Comparison of ENCODE assay signal across 10 cellular contexts in genomic region chr1:112701227-112702066, GRCh38. TPM values are rescaled to one million over a fixed set of nuclear protein-coding genes. Genes with fewer than 3 reads are reported as not detected.
DNase-seq lines count a peak whose midpoint lies in the region; ATAC-seq, FAIRE-seq and TF ChIP-seq lines count a peak whose summit lies in the region.
"Had no signal": no experiment of that assay in that cellular context is flagged by ENCODE, and none has a peak within 500 bp of the region (broad histone marks: within the 10 kb centered on the region; RNA-seq: fewer than 3 reads in every experiment).

No MANE protein-coding gene starts in this region.

- H3K36me3 Mint-ChIP-seq in activated T-cell treated with anti-CD3 and anti-CD28 coated beads, Interleukin-2, amount 50 U/mL, for 24 hours (ENCODE audit: low read depth), result peaks cover 57% of the 10 kb centered on the region
- peaks cover 13% of the 10 kb centered on the region for H3K36me3 Mint-ChIP-seq in activated T-cell treated with anti-CD3 and anti-CD28 coated beads, Interleukin-2, amount 50 U/mL, for 4 hours (ENCODE audit: insufficient read depth)

- H3K4me1 Mint-ChIP-seq in activated T-cell treated with anti-CD3 and anti-CD28 coated beads, Interleukin-2, amount 50 U/mL, for 24 hours (ENCODE audit: low read depth), result peaks cover 69% of the 10 kb centered on the region
- H3K4me1 Mint-ChIP-seq in activated T-cell treated with anti-CD3 and anti-CD28 coated beads, Interleukin-2, amount 50 U/mL, for 4 hours (ENCODE audit: low read depth), result peaks cover 64% of the 10 kb centered on the region

- H3K9me3 Mint-ChIP-seq in activated T-cell treated with anti-CD3 and anti-CD28 coated beads, Interleukin-2, amount 50 U/mL, for 24 hours, result no peaks in the 10 kb centered on the region
- H3K9me3 Mint-ChIP-seq in activated T-cell treated with anti-CD3 and anti-CD28 coated beads, Interleukin-2, amount 50 U/mL, for 4 hours, result no peaks in the 10 kb centered on the region

- H3K27ac Mint-ChIP-seq in activated T-cell treated with anti-CD3 and anti-CD28 coated beads, Interleukin-2, amount 50 U/mL, for 24 hours, result peak overlapping the region; percentile 94

- H3K4me1 ChIP-seq in mucosa of rectum (ENCODE audit: control insufficient read depth in 2 of 2, insufficient read depth in 2 of 2, low read length in 2 of 2) (peaks cover 72 to 74% of the 10 kb centered on the region in 2 donors), transverse colon (peaks cover 63 to 81% (median 71%) of the 10 kb centered on the region in 4 donors)

- no peak for FAIRE-seq in GM12892 (lab: Jason Lieb, UNC)
- FAIRE-seq: D721Med had no signal

- H3K4me3 Mint-ChIP-seq in activated T-cell treated with anti-CD3 and anti-CD28 coated beads, Interleukin-2, amount 50 U/mL, for 24 hours, result peak overlapping the region; percentile 44
- H3K4me3 Mint-ChIP-seq in activated T-cell treated with anti-CD3 and anti-CD28 coated beads, Interleukin-2, amount 50 U/mL, for 4 hours, result no peak overlapping the region

- H3K9ac ChIP-seq in mucosa of rectum (ENCODE audit: low read depth in 1 of 2, low read length in 2 of 2), result peak overlapping the region; percentile 52 to 70

- H3K27ac ChIP-seq in brain microvascular endothelial cell (peak overlapping the region; percentile 67), mucosa of rectum (ENCODE audit: low read depth in 2 of 2, low read length in 2 of 2) (peak overlapping the region; percentile 82 to 88), transverse colon (peak overlapping the region; percentile 99 to 100 (median 99))

- H3K27me3 Mint-ChIP-seq in activated T-cell treated with anti-CD3 and anti-CD28 coated beads, Interleukin-2, amount 50 U/mL, for 24 hours, result no peaks in the 10 kb centered on the region
- no peaks in the 10 kb centered on the region for H3K27me3 Mint-ChIP-seq in activated T-cell treated with anti-CD3 and anti-CD28 coated beads, Interleukin-2, amount 50 U/mL, for 4 hours (ENCODE audit: low read depth)

- 70 to 80% methylated on average over 7 to 16 of the region's 17 CpGs for WGBS in transverse colon (ENCODE audit: low coverage in 1 of 2), 2 donors

- H3K4me3 ChIP-seq in brain microvascular endothelial cell (ENCODE audit: low read depth, low read length) (no peak overlapping the region), mucosa of rectum (ENCODE audit: low read length in 2 of 2) (peak overlapping the region in 1 of 2 donors; percentile 2), transverse colon (no peak overlapping the region)

- TF ChIP-seq POLR2A in transverse colon (IDR thresholded peaks at IDR 0.05), result no peak
- no peak; the same call in 1 of the 2 replicates for TF ChIP-seq POLR2A in GM12892 (IDR thresholded peaks at IDR 0.05; ENCODE audit: low read depth, low read length)

- DNase-seq in activated T-cell treated with anti-CD3 and anti-CD28 coated beads, Interleukin-2, amount 50 U/mL, for 24 hours, result no peak
- no peak for DNase-seq in activated T-cell treated with anti-CD3 and anti-CD28 coated beads, Interleukin-2, amount 50 U/mL, for 4 hours
- DNase-seq in brain microvascular endothelial cell (no peak), transverse colon (no peak), GM12892 (ENCODE audit: insufficient read length) (no peak), activated gamma-delta T cell (lab: John Stamatoyannopoulos, UW) (no peak), DMS 273 treated with DMSO at 0.1 percent for 48 hours (lab: John Stamatoyannopoulos, UW) (no peak)
- DNase-seq: cerebellar nuclear complex had no signal

- no peak for ATAC-seq in activated T-cell treated with anti-CD3 and anti-CD28 coated beads, Interleukin-2, amount 50 U/mL, for 4 hours

- TF ChIP-seq CTCF in brain microvascular endothelial cell (IDR thresholded peaks at IDR 0.05; ENCODE audit: low read depth, low read length, missing control alignments) (no peak), transverse colon (IDR thresholded peaks at IDR 0.05) (peak in 1 of 5 experiments; percentile 4)

- H3K36me3 ChIP-seq in brain microvascular endothelial cell (replicated peaks) (peaks cover 54% of the 10 kb centered on the region), mucosa of rectum (ENCODE audit: control insufficient read depth in 2 of 2, insufficient read depth in 2 of 2, low read length in 2 of 2) (peaks cover 35 to 46% of the 10 kb centered on the region in 2 donors), transverse colon (no peaks in the 10 kb centered on the region)

- no peak for TF ChIP-seq EP300 in transverse colon (IDR thresholded peaks at IDR 0.05; ENCODE audit: low read depth)

- in situ Hi-C loops in brain microvascular endothelial cell (cut with HindIII; ENCODE audit: low pct_ligation_motif_present, low sequenced_read_pairs) (no loop called here), transverse colon (cut with MboI; ENCODE audit: low pct_ligation_motif_present in 1 of 4, low pct_unique_long_range_greater_than_20kb in 1 of 4, low sequenced_read_pairs in 3 of 4) (loop anchor here (10.0 to 25.0 kb wide), 3 partner anchors 77 to 361 kb away; partner anchors contain the start of genes CTTNBP2NL (in 4 of the 4) and LRIG2 (in 1 of the 4))

- H3K27me3 ChIP-seq in brain microvascular endothelial cell (replicated peaks), result no peaks in the 10 kb centered on the region
- no peaks in the 10 kb centered on the region for H3K27me3 ChIP-seq in mucosa of rectum (ENCODE audit: control insufficient read depth in 2 of 2, insufficient read depth in 2 of 2, low read length in 2 of 2)
- no peaks in the 10 kb centered on the region for H3K27me3 ChIP-seq in transverse colon

- H3K9me3 ChIP-seq in mucosa of rectum (ENCODE audit: control insufficient read depth in 2 of 2, low read length in 2 of 2) (no peaks in the 10 kb centered on the region), transverse colon (no peaks in the 10 kb centered on the region)

- intact Hi-C loops in transverse colon (cut with DNase I; ENCODE audit: low total_unique reads), result no loop called here

RNA-seq across cellular contexts. Expression of gene RHOC, which starts 5.5 kb away (rescaled TPM):
- 1 to 10 TPM; 2.3 to 8.3 (median 5.6) TPM for total RNA-seq in activated T-cell treated with anti-CD3 and anti-CD28 coated beads, Interleukin-2, amount 50 U/mL, for 4 hours
- 100 to 1,000 TPM; 438 to 737 (median 617) TPM for total RNA-seq in transverse colon
- 164 TPM for polyA plus RNA-seq in GM12892 (2012; ENCODE audit: missing spikeins)

RNA-seq across cellular contexts. Expression of gene PPM1J, which starts 13.7 kb away (rescaled TPM):
- under 1 TPM in 2 of 3 donors, not detected in 1; 0.16 to 0.37 TPM for total RNA-seq in activated T-cell treated with anti-CD3 and anti-CD28 coated beads, Interleukin-2, amount 50 U/mL, for 4 hours
- total RNA-seq in transverse colon, result 1 to 10 TPM in 1 of 4 donors, under 1 TPM in 1, not detected in 2; 0.68 to 1.7 TPM
- 0.32 TPM for polyA plus RNA-seq in GM12892 (2012; ENCODE audit: missing spikeins)

RNA-seq across cellular contexts. Expression of gene MOV10, which starts 27.0 kb away (rescaled TPM):
- total RNA-seq in activated T-cell treated with anti-CD3 and anti-CD28 coated beads, Interleukin-2, amount 50 U/mL, for 4 hours, result 10 to 100 TPM; 18.6 to 24.6 (median 20.8) TPM
- 100 to 1,000 TPM in 1 of 4 donors, 10 to 100 TPM in 3; 22.1 to 129 (median 76.9) TPM for total RNA-seq in transverse colon
- polyA plus RNA-seq in GM12892 (2012; ENCODE audit: missing spikeins), result 45.1 TPM

Comparison
In these comparisons a context has a peak if more than half of its experiments do, and no peak if none do; other contexts are left out.
1. RNA of gene RHOC, which starts 5.5 kb away (total RNA-seq): 438 to 737 TPM in transverse colon; 2.3 to 8.3 TPM in activated T-cell treated with anti-CD3 and anti-CD28 coated beads, Interleukin-2, amount 50 U/mL, for 4 hours; every median in the first group is over 10 times any median in the second.
2. Peak in every context shown above with its lines, with median percentiles within 50 percentile points of each other: H3K27ac ChIP-seq.